ENCODE assay signal across 24 cellular contexts in genomic region chr5:124825983-124826337, GRCh38.
DNase-seq lines count a peak whose midpoint lies in the region; ATAC-seq and TF ChIP-seq lines count a peak whose summit lies in the region.
"Had no signal": no experiment of that assay in that cellular context is flagged by ENCODE, and none has a peak within 500 bp of the region (broad histone marks: within the 10 kb centered on the region; RNA-seq: fewer than 3 reads in every experiment).

No MANE protein-coding gene starts in this region.

- H3K4me3 Mint-ChIP-seq in MCF 10A (ENCODE audit: unreplicated experiment) (no peak overlapping the region), IgD-negative memory B cell (peak overlapping the region in 3 of 4 donors; percentile 3 to 59 (median 19))
- H3K4me3 Mint-ChIP-seq: endodermal cell, WTC11 had no signal

- BruUV-seq in MCF 10A (replicated peaks; lab: Mats Ljungman, UMichigan) = no TSS peak
- no TSS peak for BruUV-seq in A673 (replicated peaks; lab: Mats Ljungman, UMichigan)

- H3K9me3 ChIP-seq in breast epithelium (no peaks in the 10 kb centered on the region), A673 (ENCODE audit: low read depth, low read length, poor library complexity, severe bottlenecking) (no peaks in the 10 kb centered on the region)
- H3K9me3 ChIP-seq: colonic mucosa, esophagus squamous epithelium, gastrocnemius medialis, upper lobe of left lung had no signal

- intact Hi-C loops in MCF 10A (cut with micrococcal nuclease) = loop anchor here (10.0 kb wide), 1 partner anchor 1151 kb away; no protein-coding TSS in a partner anchor
- intact Hi-C loops in breast epithelium (cut with DNase I; ENCODE audit: low total_unique reads) = no loop called here
- intact Hi-C loops in A673 (cut with micrococcal nuclease; ENCODE audit: unreplicated experiment) = no loop called here

- H3K9me3 Mint-ChIP-seq in MCF 10A (ENCODE audit: unreplicated experiment) (no peaks in the 10 kb centered on the region), IgD-negative memory B cell (peaks cover 0 to 2% (median 0%) of the 10 kb centered on the region in 3 donors)
- H3K9me3 Mint-ChIP-seq: endodermal cell, WTC11 had no signal

- DNase-seq in MCF 10A (ENCODE audit: unreplicated experiment) = no peak
- no peak for DNase-seq in breast epithelium (ENCODE audit: low spot score in 2 of 2)
- DNase-seq in A673 (ENCODE audit: low spot score) = no peak
- no peak for DNase-seq in stimulated activated naive CD4-positive, alpha-beta T cell (lab: John Stamatoyannopoulos, UW)
- DNase-seq in AG08396 (ENCODE audit: low spot score) = no peak
- no peak for DNase-seq in NCI-H2081 treated with DMSO at 0.1 percent for 48 hours (lab: John Stamatoyannopoulos, UW)
- DNase-seq: activated CD4-positive, alpha-beta T cell treated with anti-CD3 and anti-CD28 coated beads, Interleukin-2, amount 50 U/mL, for 48 hours; activated CD8-positive, alpha-beta memory T cell treated with anti-CD3 and anti-CD28 coated beads, Interleukin-2, amount 50 U/mL, for 48 hours; activated effector memory CD4-positive, alpha-beta T cell treated with anti-CD3 and anti-CD28 coated beads, Interleukin-2, amount 50 U/mL, for 16 hours; colonic mucosa; DMS79; endodermal cell; esophagus squamous epithelium; gastrocnemius medialis; GOT3; NCI-H1417; NCI-H2107; NCI-H510A treated with DMSO at 0.1 percent for 48 hours; stimulated activated CD8-positive, alpha-beta memory T cell treated with anti-CD3 and anti-CD28 coated beads, Interleukin-4, amount 100 ng/mL, for 48 hours; T1000; upper lobe of left lung had no signal

- TF ChIP-seq CTCF in MCF 10A (IDR thresholded peaks at IDR 0.05; ENCODE audit: unreplicated experiment) (no peak), breast epithelium (IDR thresholded peaks at IDR 0.05) (no peak), A673 (conservative IDR thresholded peaks at IDR 0.05; ENCODE audit: low read depth, low read length) (no peak)

- H3K27ac Mint-ChIP-seq in MCF 10A (ENCODE audit: low read depth, unreplicated experiment) (peak overlapping the region; percentile 89), IgD-negative memory B cell (peak overlapping the region in 2 of 3 donors; percentile 32 to 36)
- H3K27ac Mint-ChIP-seq: endodermal cell, WTC11 had no signal

- no peaks in the 10 kb centered on the region for H3K36me3 ChIP-seq in breast epithelium
- H3K36me3 ChIP-seq in A673 (ENCODE audit: insufficient read depth, low read length, poor library complexity, severe bottlenecking) = no peaks in the 10 kb centered on the region
- H3K36me3 ChIP-seq: colonic mucosa, esophagus squamous epithelium, gastrocnemius medialis, upper lobe of left lung had no signal

- H3K27me3 Mint-ChIP-seq in MCF 10A (ENCODE audit: insufficient read depth, unreplicated experiment) = no peaks in the 10 kb centered on the region
- no peaks in the 10 kb centered on the region for H3K27me3 Mint-ChIP-seq in IgD-negative memory B cell

- H3K27me3 ChIP-seq in breast epithelium (no peaks in the 10 kb centered on the region), A673 (replicated peaks; ENCODE audit: insufficient read depth, low read depth, low read length, poor library complexity) (no peaks in the 10 kb centered on the region)
- H3K27me3 ChIP-seq: colonic mucosa, esophagus squamous epithelium, gastrocnemius medialis, upper lobe of left lung had no signal

- H3K36me3 Mint-ChIP-seq in MCF 10A (ENCODE audit: insufficient read depth, unreplicated experiment) (no peaks in the 10 kb centered on the region), IgD-negative memory B cell (no peaks in the 10 kb centered on the region)
- H3K36me3 Mint-ChIP-seq: WTC11 had no signal

- POLR2A ChIA-PET in MCF 10A (lab: Yijun Ruan, JAX) (interaction anchor here (0.9 to 8.6 kb wide), 9 partner anchors 13 to 583 kb away, joined by 3 to 138 read pairs (median 6); partner anchors contain the start of gene ZNF608), A673 (lab: Charles Lee; ENCODE audit: low non-redundant PET) (no interaction called here)

- no peak overlapping the region for H3K4me3 ChIP-seq in breast epithelium
- no peak overlapping the region for H3K4me3 ChIP-seq in A673 (ENCODE audit: low read depth, low read length, poor library complexity, severe bottlenecking)
- H3K4me3 ChIP-seq: colonic mucosa, esophagus squamous epithelium, gastrocnemius medialis, upper lobe of left lung had no signal

- no peak for TF ChIP-seq POLR2A in breast epithelium (IDR thresholded peaks at IDR 0.05)

- H3K4me1 ChIP-seq in breast epithelium = no peaks in the 10 kb centered on the region
- no peaks in the 10 kb centered on the region for H3K4me1 ChIP-seq in A673 (ENCODE audit: insufficient read depth, low read length, poor library complexity, severe bottlenecking)
- H3K4me1 ChIP-seq: colonic mucosa had no signal

- H3K27ac ChIP-seq in breast epithelium (no peak overlapping the region), A673 (ENCODE audit: low read depth, low read length, poor library complexity, severe bottlenecking) (no peak overlapping the region)
- H3K27ac ChIP-seq: colonic mucosa, esophagus squamous epithelium had no signal

- CTCF ChIA-PET in MCF 10A (lab: Yijun Ruan, JAX) = interaction anchor here (0.6 kb wide), 2 partner anchors 72 to 1420 kb away, joined by 3 read pairs; no protein-coding TSS in a partner anchor
- CTCF ChIA-PET in A673 (lab: Charles Lee) = no interaction called here

- H3K4me1 Mint-ChIP-seq in MCF 10A (ENCODE audit: insufficient read depth, unreplicated experiment) (peaks cover 28% of the 10 kb centered on the region), IgD-negative memory B cell (peaks cover 15 to 19% (median 18%) of the 10 kb centered on the region in 3 donors)

- peak; percentile 24 for ATAC-seq in GM21723 (IDR thresholded peaks at IDR 0.05; ENCODE audit: unreplicated experiment)
- ATAC-seq: WTC11 had no signal
